Comparison of ENCODE assay signal across 30 cellular contexts in genomic region chr10:23523251-23523650, GRCh38.
A peak's percentile ranks its signal among the peaks of the same experiment; 100 is the strongest.
DNase-seq lines count a peak whose midpoint lies in the region; ATAC-seq, FAIRE-seq and TF ChIP-seq lines count a peak whose summit lies in the region.
"Had no signal": no experiment of that assay in that cellular context is flagged by ENCODE, and none has a peak within 500 bp of the region (broad histone marks: within the 10 kb centered on the region; RNA-seq: fewer than 3 reads in every experiment).

No MANE protein-coding gene starts in this region.

- H2BK15ac ChIP-seq in H9 (ENCODE audit: low read depth, low read length) = no peak overlapping the region
- H2BK15ac ChIP-seq in mesendoderm (replicated peaks; ENCODE audit: low read depth) = no peak overlapping the region

- TF ChIP-seq POLR2A in GM12878 (IDR thresholded peaks at IDR 0.05; ENCODE audit: low read depth, low read length) (no peak), esophagus squamous epithelium (IDR thresholded peaks at IDR 0.05) (no peak)

- TF ChIP-seq CTCF in H9 (conservative IDR thresholded peaks at IDR 0.05) (peak; percentile 37; the same call in 2 of the 3 replicates), GM12878 (IDR thresholded peaks at IDR 0.05 in 2 of 3, conservative IDR thresholded peaks at IDR 0.05 in 1 of 3; ENCODE audit: control insufficient read depth in 2 of 3, extremely low read depth in 1 of 3, insufficient read depth in 1 of 3, low read depth in 3 of 3, low read length in 3 of 3) (peak in 2 of 3 experiments; percentile 4 to 15; a peak in 2 of 6 replicates), esophagus squamous epithelium (IDR thresholded peaks at IDR 0.05) (no peak)

- no peak overlapping the region for H3K18ac ChIP-seq in H9 (ENCODE audit: insufficient read length, low read depth, low read length)
- H3K18ac ChIP-seq in mesendoderm (ENCODE audit: low read length) = no peak overlapping the region

- H3K79me1 ChIP-seq in H9 (ENCODE audit: insufficient read depth, low read depth, low read length, poor library complexity, severe bottlenecking) = no peaks in the 10 kb centered on the region
- H3K79me1 ChIP-seq in mesendoderm (ENCODE audit: low read length) = no peaks in the 10 kb centered on the region

- no peak overlapping the region for H3K9ac ChIP-seq in H9 (ENCODE audit: extremely low read depth, insufficient read length, low read length)
- H3K9ac ChIP-seq in GM12878 (ENCODE audit: control insufficient read depth, insufficient read depth, low read length) = no peak overlapping the region
- H3K9ac ChIP-seq in mesendoderm (ENCODE audit: low read length) = no peak overlapping the region

- H2BK5ac ChIP-seq in H9 (ENCODE audit: insufficient read length, low read length) (no peak overlapping the region), mesendoderm (ENCODE audit: low read length) (no peak overlapping the region)

- no peak overlapping the region for H2AK5ac ChIP-seq in H9 (ENCODE audit: insufficient read length, low read length)
- no peak overlapping the region for H2AK5ac ChIP-seq in mesendoderm (ENCODE audit: low read length)

- H3K23me2 ChIP-seq in H9 (ENCODE audit: insufficient read length, low read depth, low read length, poor library complexity, severe bottlenecking) = no peaks in the 10 kb centered on the region

- WGBS in H9 (ENCODE audit: extremely low coverage, insufficient read length, low lambda C conversion rate) = no CpG with 5 or more reads among the region's 4 CpGs
- 12% methylated on average over 4 of the region's 4 CpGs for WGBS in GM12878 (ENCODE audit: insufficient coverage, insufficient replicate concordance, low lambda C conversion rate, missing lambda C conversion rate)
- no CpG with 5 or more reads among the region's 4 CpGs for WGBS in mesendoderm (ENCODE audit: extremely low coverage, insufficient coverage, low lambda C conversion rate)
- WGBS in esophagus squamous epithelium, 2 donors = 27 to 53% methylated on average over 2 to 3 of the region's 4 CpGs

- H3K4me1 ChIP-seq in H9 (ENCODE audit: insufficient read depth, low read length) (no peaks in the 10 kb centered on the region), GM12878 (ENCODE audit: control insufficient read depth, insufficient read depth, low read length) (no peaks in the 10 kb centered on the region), mesendoderm (ENCODE audit: control insufficient read depth, low read depth, low read length) (no peaks in the 10 kb centered on the region), esophagus squamous epithelium (no peaks in the 10 kb centered on the region)
- H3K4me1 ChIP-seq: breast epithelium had no signal

- no TSS peak for BruUV-seq in GM12878 (replicated peaks; lab: Mats Ljungman, UMichigan)

- H2BK120ac ChIP-seq in H9 (ENCODE audit: low read depth, low read length, poor library complexity, severe bottlenecking) (no peak overlapping the region), mesendoderm (ENCODE audit: low read depth, low read length) (no peak overlapping the region)

- TF ChIP-seq RAD21 in GM12878 (IDR thresholded peaks at IDR 0.05; ENCODE audit: insufficient read depth, low read depth, low read length) = 0 out of 2 replicates have a peak, but pooled peaks have one; percentile 6

- FAIRE-seq in GM12878 (lab: Jason Lieb, UNC) = no peak
- FAIRE-seq: endothelial cell of umbilical vein, islet of Langerhans had no signal

- H3K23ac ChIP-seq in H9 (ENCODE audit: insufficient read length, low read depth, low read length) = no peak overlapping the region
- no peak overlapping the region for H3K23ac ChIP-seq in mesendoderm (ENCODE audit: low read length)

- H3K56ac ChIP-seq in H9 (ENCODE audit: insufficient read length, low read depth, low read length) (no peak overlapping the region), mesendoderm (ENCODE audit: low read length) (no peak overlapping the region)

- H4K91ac ChIP-seq in H9 (ENCODE audit: insufficient read length, low read depth, low read length) = no peak overlapping the region

- H2BK20ac ChIP-seq in H9 (ENCODE audit: low read depth, low read length, poor library complexity, severe bottlenecking) = no peak overlapping the region

- no peak overlapping the region for H3K14ac ChIP-seq in H9 (ENCODE audit: insufficient read depth, low read length)

- in situ Hi-C loops in GM12878 (cut with MboI) = no loop called here

- H3K36me3 ChIP-seq in GM12878 (ENCODE audit: control insufficient read depth in 2 of 2, insufficient read depth in 2 of 2, low read length in 1 of 2) = no peaks in the 10 kb centered on the region
- H3K36me3 ChIP-seq in mesendoderm (ENCODE audit: control insufficient read depth, insufficient read depth, low read length) = no peaks in the 10 kb centered on the region
- H3K36me3 ChIP-seq in esophagus squamous epithelium = no peaks in the 10 kb centered on the region
- H3K36me3 ChIP-seq: breast epithelium, ovary had no signal

- no peak overlapping the region for H2BK12ac ChIP-seq in H9 (ENCODE audit: insufficient read length, low read depth, low read length)

- POLR2A ChIA-PET in GM12878 (lab: Charles Lee) = no interaction called here

- TF ChIP-seq EP300 in GM12878 (IDR thresholded peaks at IDR 0.05; ENCODE audit: borderline replicate concordance in 1 of 2, control insufficient read depth in 1 of 2, low read depth in 2 of 2, low read length in 2 of 2) = no peak

- H3K27ac ChIP-seq in H9 (ENCODE audit: insufficient read length, low read depth, low read length) = no peak overlapping the region
- no peak overlapping the region for H3K27ac ChIP-seq in GM12878 (ENCODE audit: control insufficient read depth, insufficient read depth)
- H3K27ac ChIP-seq in mesendoderm (ENCODE audit: low read depth, low read length) = no peak overlapping the region
- H3K27ac ChIP-seq in esophagus squamous epithelium = no peak overlapping the region
- H3K27ac ChIP-seq: breast epithelium, C4-2B, ovary, VCaP had no signal

- H3K27me3 ChIP-seq in H9 (ENCODE audit: insufficient read depth, low read length) (no peaks in the 10 kb centered on the region), GM12878 (replicated peaks in 1 of 2; ENCODE audit: control insufficient read depth in 2 of 2, insufficient read depth in 2 of 2, low read length in 1 of 2) (no peaks in the 10 kb centered on the region), mesendoderm (ENCODE audit: insufficient read depth, low read length, poor library complexity) (no peaks in the 10 kb centered on the region), esophagus squamous epithelium (no peaks in the 10 kb centered on the region)
- H3K27me3 ChIP-seq: breast epithelium, ovary had no signal

- H3K27ac Mint-ChIP-seq in H9 = no peak overlapping the region
- H3K27ac Mint-ChIP-seq: activated CD4-positive, alpha-beta T cell treated with anti-CD3 and anti-CD28 coated beads for 36 hours; activated naive CD8-positive, alpha-beta T cell treated with anti-CD3 and anti-CD28 coated beads for 36 hours; stimulated activated naive B cell treated with anti-CD40 and anti-IgM and Interleukin-4, amounts not matched to agents 10 μg/mL and 1 μg/mL and 100 μg/mL, for 72 hours; type B pancreatic cell had no signal

- H4K8ac ChIP-seq in H9 (replicated peaks; ENCODE audit: insufficient read length, low read depth, low read length) (no peak overlapping the region), mesendoderm (ENCODE audit: low read depth, low read length) (no peak overlapping the region)

- H3K4me2 ChIP-seq in H9 (ENCODE audit: insufficient read depth, insufficient read length, low read length) = no peak overlapping the region
- no peak overlapping the region for H3K4me2 ChIP-seq in GM12878 (ENCODE audit: control insufficient read depth, insufficient read depth)
- H3K4me2 ChIP-seq in mesendoderm (ENCODE audit: low read length) = no peak overlapping the region

- H3K79me2 ChIP-seq in H9 (ENCODE audit: insufficient read depth, low read length) = no peaks in the 10 kb centered on the region
- no peaks in the 10 kb centered on the region for H3K79me2 ChIP-seq in GM12878 (ENCODE audit: control insufficient read depth, insufficient read depth, low read length)
- no peaks in the 10 kb centered on the region for H3K79me2 ChIP-seq in mesendoderm (ENCODE audit: control insufficient read depth, insufficient read depth, low read length)

- H3K36me3 Mint-ChIP-seq in H9 (ENCODE audit: insufficient read depth in 1 of 3, low read depth in 3 of 3) = no peaks in the 10 kb centered on the region
- H3K36me3 Mint-ChIP-seq: activated naive CD8-positive, alpha-beta T cell treated with anti-CD3 and anti-CD28 coated beads for 36 hours; type B pancreatic cell had no signal

- H3K4me3 ChIP-seq in GM12878 (no peak overlapping the region), mesendoderm (ENCODE audit: low read length) (no peak overlapping the region), esophagus squamous epithelium (no peak overlapping the region)
- H3K4me3 ChIP-seq: breast epithelium, ovary had no signal

- RAD21 ChIA-PET in GM12878 (lab: Charles Lee; ENCODE audit: unreplicated experiment) = no interaction called here

- H3K27me3 Mint-ChIP-seq in H9 (ENCODE audit: low read depth) = peaks cover 5% of the 10 kb centered on the region
- H3K27me3 Mint-ChIP-seq: activated naive CD8-positive, alpha-beta T cell treated with anti-CD3 and anti-CD28 coated beads for 36 hours had no signal

- H3K4me1 Mint-ChIP-seq in H9 = no peaks in the 10 kb centered on the region

- CTCF ChIA-PET in GM12878 (lab: Yijun Ruan, JAX) = interaction anchor here (3.7 kb wide), 1 partner anchor 208 kb away, joined by 13 read pairs; no protein-coding TSS in a partner anchor

- H4K5ac ChIP-seq in H9 (ENCODE audit: insufficient read length, low read depth, low read length) = no peak overlapping the region
- no peak overlapping the region for H4K5ac ChIP-seq in mesendoderm (ENCODE audit: low read length)

- H2AFZ ChIP-seq in H9 (ENCODE audit: low read length) (no peak overlapping the region), GM12878 (ENCODE audit: control insufficient read depth, low read depth, low read length) (no peak overlapping the region)

- SMC1A ChIA-PET in GM12878 (lab: Charles Lee; ENCODE audit: uncharacterized antibody, unreplicated experiment) = no interaction called here

- H3K4ac ChIP-seq in H9 (ENCODE audit: low read depth, low read length) (no peak overlapping the region), mesendoderm (ENCODE audit: low read depth, low read length) (no peak overlapping the region)

- ATAC-seq in GM12878 (no peak), GM19328 (IDR thresholded peaks at IDR 0.05; ENCODE audit: unreplicated experiment) (no peak)
- ATAC-seq: activated CD4-positive, alpha-beta T cell treated with anti-CD3 and anti-CD28 coated beads for 36 hours; left lobe of liver; Panc1; stimulated activated naive B cell treated with anti-CD40 and anti-IgM and Interleukin-4, amounts not matched to agents 10 μg/mL and 1 μg/mL and 100 μg/mL, for 72 hours had no signal

- no peak overlapping the region for H3K4me3 Mint-ChIP-seq in H9
- H3K4me3 Mint-ChIP-seq: activated CD4-positive, alpha-beta T cell treated with anti-CD3 and anti-CD28 coated beads for 36 hours; activated naive CD8-positive, alpha-beta T cell treated with anti-CD3 and anti-CD28 coated beads for 36 hours; stimulated activated naive B cell treated with anti-CD40 and anti-IgM and Interleukin-4, amounts not matched to agents 10 μg/mL and 1 μg/mL and 100 μg/mL, for 72 hours; type B pancreatic cell had no signal

- H4K20me1 ChIP-seq in H9 (ENCODE audit: control insufficient read depth, insufficient read depth, insufficient read length) (no peaks in the 10 kb centered on the region), GM12878 (ENCODE audit: control insufficient read depth, insufficient read depth) (no peaks in the 10 kb centered on the region)

- DNase-seq in DMS53 (lab: John Stamatoyannopoulos, UW) (peak; percentile 29), DMS53 treated with DMSO at 0.1 percent for 48 hours (lab: John Stamatoyannopoulos, UW; ENCODE audit: unreplicated experiment) (no peak), H9 (peak; percentile 28), GM12878 (ENCODE audit: low read depth, low spot score) (no peak), mesendoderm (peak; percentile 26), esophagus squamous epithelium (lab: John Stamatoyannopoulos, UW) (no peak), NAMALWA (ENCODE audit: low spot score) (no peak)
- DNase-seq: 8988T; activated CD4-positive, alpha-beta T cell treated with anti-CD3 and anti-CD28 coated beads for 36 hours; activated gamma-delta T cell; activated naive CD8-positive, alpha-beta T cell treated with anti-CD3 and anti-CD28 coated beads for 36 hours; activated T-cell treated with anti-CD3 and anti-CD28 coated beads, Interleukin-2, amount 50 U/mL, for 1 hour; anterior cingulate cortex; NCI-H2029 treated with DMSO at 0.1 percent for 48 hours; NCI-H226; NCI-H526 treated with DMSO at 0.1 percent for 48 hours; ovary; SHP77; stimulated activated naive B cell treated with anti-CD40 and anti-IgM and Interleukin-4, amounts not matched to agents 10 μg/mL and 1 μg/mL and 100 μg/mL, for 72 hours; substantia nigra; T-helper 9 cell had no signal

- H3T11ph ChIP-seq in H9 (ENCODE audit: low read length) = no peak overlapping the region

- no peaks in the 10 kb centered on the region for H3K9me3 ChIP-seq in H9 (ENCODE audit: control insufficient read depth, low read depth, low read length)
- no peaks in the 10 kb centered on the region for H3K9me3 ChIP-seq in GM12878 (replicated peaks; ENCODE audit: control insufficient read depth, insufficient read depth, low read length)
- H3K9me3 ChIP-seq in esophagus squamous epithelium = peaks cover 0 to 5% (median 0%) of the 10 kb centered on the region in 3 donors
- H3K9me3 ChIP-seq: breast epithelium, ovary had no signal

- H3K9me3 Mint-ChIP-seq in H9 = no peaks in the 10 kb centered on the region; a peak in 2 of 5 replicates
- H3K9me3 Mint-ChIP-seq: activated naive CD8-positive, alpha-beta T cell treated with anti-CD3 and anti-CD28 coated beads for 36 hours; type B pancreatic cell had no signal

- intact Hi-C loops in GM12878 (cut with micrococcal nuclease; ENCODE audit: unreplicated experiment) (no loop called here), esophagus squamous epithelium (cut with DNase I) (no loop called here)

Comparison
In these comparisons a context has a peak if more than half of its experiments do, and no peak if none do; other contexts are left out.
1. DNase-seq: peak in DMS53 (single experiment), H9 (single experiment) and mesendoderm (single experiment); none in DMS53 treated with DMSO at 0.1 percent for 48 hours (single experiment), GM12878 (single experiment), esophagus squamous epithelium (single experiment) and NAMALWA (single experiment).
2. CTCF ChIP-seq: peak in H9 (single experiment) and GM12878 (2 of 3); none in esophagus squamous epithelium (0 of 6).